ENCODE assay signal across 13 cellular contexts in the genomic region with DNA sequence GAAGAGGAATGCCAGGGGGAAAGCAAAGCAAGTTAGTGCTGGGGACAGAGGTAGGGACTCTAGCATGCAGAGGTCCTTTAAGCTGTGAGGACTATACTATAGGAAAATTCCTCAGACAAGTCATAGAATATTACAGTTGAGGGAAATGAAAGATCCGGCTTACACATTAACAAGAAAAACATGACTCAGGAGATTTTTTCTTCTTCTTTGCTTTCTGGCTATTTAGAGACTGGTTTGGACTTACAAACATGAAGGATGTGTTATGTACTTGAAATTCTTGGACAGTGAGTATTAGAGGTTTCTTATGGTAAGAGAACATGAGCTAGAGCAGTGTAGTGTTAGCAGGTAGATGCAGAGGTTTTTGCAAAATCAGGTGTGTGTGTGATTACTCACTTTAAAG. TPM values are rescaled to one million over a fixed set of nuclear protein-coding genes. Genes with fewer than 3 reads are reported as not detected.
A peak's percentile ranks its signal among the peaks of the same experiment; 100 is the strongest.
DNase-seq lines count a peak whose midpoint lies in the region; ATAC-seq and TF ChIP-seq lines count a peak whose summit lies in the region.
"Had no signal": no experiment of that assay in that cellular context is flagged by ENCODE, and none has a peak within 500 bp of the region (broad histone marks: within the 10 kb centered on the region; RNA-seq: fewer than 3 reads in every experiment).

No MANE protein-coding gene starts in this region.

- H3K9me3 ChIP-seq in CD4-positive, alpha-beta memory T cell (ENCODE audit: control insufficient read depth in 1 of 2, low read length in 2 of 2): no peaks in the 10 kb centered on the region
- no peaks in the 10 kb centered on the region for H3K9me3 ChIP-seq in left lung

- peak overlapping the region in 5 of 8 donors; percentile 0 to 70 (median 26) for H3K4me3 Mint-ChIP-seq in CD4-positive, alpha-beta memory T cell
- no peak overlapping the region for H3K4me3 Mint-ChIP-seq in chondrocyte (ENCODE audit: unreplicated experiment)
- H3K4me3 Mint-ChIP-seq: activated naive CD4-positive, alpha-beta T cell treated with anti-CD3 and anti-CD28 coated beads, Interleukin-2, amount 10 ng/mL, durations not matched to agents 7 days and 5 days; B cell had no signal

- no peak for DNase-seq in CD4-positive, alpha-beta memory T cell
- no peak for DNase-seq in chondrocyte (ENCODE audit: low spot score)
- no peak for DNase-seq in left lung
- DNase-seq in activated T-cell treated with anti-CD3 and anti-CD28 coated beads, Interleukin-2, amount 50 U/mL, for 1 hour: no peak
- no peak for DNase-seq in NCI-H1417 (lab: John Stamatoyannopoulos, UW)
- DNase-seq in NOMO-1 treated with DMSO at 0.1 percent for 48 hours (lab: John Stamatoyannopoulos, UW; ENCODE audit: unreplicated experiment): no peak
- DNase-seq: activated CD4-positive, alpha-beta T cell treated with anti-CD3 and anti-CD28 coated beads for 1 hour; activated naive CD4-positive, alpha-beta T cell treated with anti-CD3 and anti-CD28 coated beads, Interleukin-2, amount 10 ng/mL, durations not matched to agents 7 days and 5 days; left cardiac atrium; NCI-H2081 had no signal

- H3K36me3 ChIP-seq in CD4-positive, alpha-beta memory T cell (ENCODE audit: insufficient read depth, low read length): no peaks in the 10 kb centered on the region
- H3K36me3 ChIP-seq in left lung: no peaks in the 10 kb centered on the region

- no peaks in the 10 kb centered on the region for H3K27me3 Mint-ChIP-seq in CD4-positive, alpha-beta memory T cell
- H3K27me3 Mint-ChIP-seq in chondrocyte (ENCODE audit: low read depth): no peaks in the 10 kb centered on the region
- H3K27me3 Mint-ChIP-seq: activated naive CD4-positive, alpha-beta T cell treated with anti-CD3 and anti-CD28 coated beads, Interleukin-2, amount 10 ng/mL, durations not matched to agents 7 days and 5 days; B cell had no signal

- POLR2A ChIA-PET in CD4-positive, alpha-beta memory T cell (lab: Charles Lee; ENCODE audit: partially characterized antibody): no interaction called here

- H3K36me3 Mint-ChIP-seq in CD4-positive, alpha-beta memory T cell: peaks cover 14 to 25% of the 10 kb centered on the region in 2 donors
- no peaks in the 10 kb centered on the region for H3K36me3 Mint-ChIP-seq in chondrocyte (ENCODE audit: low read depth)

- no peak overlapping the region for H3K27ac ChIP-seq in CD4-positive, alpha-beta memory T cell (ENCODE audit: low read depth, low read length)
- H3K27ac ChIP-seq in left lung: peak overlapping the region in 1 of 2 donors; percentile 9

- H3K9me3 Mint-ChIP-seq in CD4-positive, alpha-beta memory T cell: peaks cover 0 to 6% (median 2%) of the 10 kb centered on the region in 8 donors
- peaks cover 2% of the 10 kb centered on the region for H3K9me3 Mint-ChIP-seq in chondrocyte (ENCODE audit: low read depth)

- H3K4me1 ChIP-seq in CD4-positive, alpha-beta memory T cell (ENCODE audit: insufficient read depth, low read length): peaks cover 62% of the 10 kb centered on the region
- H3K4me1 ChIP-seq in left lung: peaks cover 14 to 59% of the 10 kb centered on the region in 2 donors

- ATAC-seq in HG02943 (IDR thresholded peaks at IDR 0.05; ENCODE audit: low read depth, unreplicated experiment) (peak; percentile 54), left lung (peak; percentile 80), HG03175 (IDR thresholded peaks at IDR 0.05; ENCODE audit: unreplicated experiment) (no peak)

- no peaks in the 10 kb centered on the region for H3K27me3 ChIP-seq in CD4-positive, alpha-beta memory T cell (ENCODE audit: insufficient read depth, low read length)
- H3K27me3 ChIP-seq in left lung: no peaks in the 10 kb centered on the region

- no peak overlapping the region for H3K4me3 ChIP-seq in CD4-positive, alpha-beta memory T cell (ENCODE audit: low read length in 2 of 2)
- H3K4me3 ChIP-seq in left lung: no peak overlapping the region

- TF ChIP-seq CTCF in chondrocyte (IDR thresholded peaks at IDR 0.05) (no peak), left lung (IDR thresholded peaks at IDR 0.05) (no peak)

- H3K4me1 Mint-ChIP-seq in CD4-positive, alpha-beta memory T cell: peaks cover 60 to 89% (median 74%) of the 10 kb centered on the region in 4 donors
- peaks cover 67% of the 10 kb centered on the region for H3K4me1 Mint-ChIP-seq in chondrocyte (ENCODE audit: low read depth)

- intact Hi-C loops in CD4-positive, alpha-beta memory T cell (cut with micrococcal nuclease): loop anchor here (2.0 kb wide), 1 partner anchor 14 kb away; no protein-coding TSS in a partner anchor
- intact Hi-C loops in left lung (cut with DNase I): no loop called here

- H3K27ac Mint-ChIP-seq in CD4-positive, alpha-beta memory T cell: peak overlapping the region in 2 of 7 donors; percentile 10 to 11
- H3K27ac Mint-ChIP-seq in chondrocyte (ENCODE audit: unreplicated experiment): peak overlapping the region; percentile 85
- H3K27ac Mint-ChIP-seq: activated naive CD4-positive, alpha-beta T cell treated with anti-CD3 and anti-CD28 coated beads, Interleukin-2, amount 10 ng/mL, durations not matched to agents 7 days and 5 days; B cell had no signal

- CTCF ChIA-PET in CD4-positive, alpha-beta memory T cell (lab: Charles Lee; ENCODE audit: partially characterized antibody): no interaction called here

RNA-seq across cellular contexts. Expression of gene USP25, which starts 24.9 kb away (rescaled TPM):
- 10 to 100 TPM; 72.7 to 73.5 TPM for total RNA-seq in CD4-positive, alpha-beta memory T cell
- 10 to 100 TPM in 1 of 2 donors, 1 to 10 TPM in 1; 6.2 to 25.6 TPM for polyA plus RNA-seq in CD4-positive, alpha-beta memory T cell
- total RNA-seq in chondrocyte: 47.2 to 58.9 TPM (median 58.5 TPM) in 3 replicates
- total RNA-seq in left lung: 10 to 100 TPM; 47.5 to 51.9 TPM
